ENCODE assay signal across 10 cellular contexts in genomic region chr7:1961776-1962276, GRCh38.
DNase-seq lines count a peak whose midpoint lies in the region; ATAC-seq and TF ChIP-seq lines count a peak whose summit lies in the region.
"Had no signal": no experiment of that assay in that cellular context is flagged by ENCODE, and none has a peak within 500 bp of the region (broad histone marks: within the 10 kb centered on the region; RNA-seq: fewer than 3 reads in every experiment).

No MANE protein-coding gene starts in this region.

- peak overlapping the region; percentile 96 for H3K27ac ChIP-seq in osteoblast (ENCODE audit: low read depth, low read length)
- H3K27ac ChIP-seq: coronary artery had no signal

- H3K36me3 ChIP-seq in osteoblast (ENCODE audit: insufficient read depth, low read length) (no peaks in the 10 kb centered on the region), Caco-2 (ENCODE audit: control insufficient read depth, insufficient read depth, low read length) (no peaks in the 10 kb centered on the region; the same call in 1 of the 2 replicates)

- no peaks in the 10 kb centered on the region for H3K79me2 ChIP-seq in osteoblast (ENCODE audit: insufficient read depth, low read length)

- H3K4me2 ChIP-seq in osteoblast (ENCODE audit: insufficient read depth, low read length): no peak overlapping the region

- no TSS peak for BruUV-seq in Caco-2 (replicated peaks; lab: Mats Ljungman, UMichigan)

- H3K27me3 ChIP-seq in osteoblast (ENCODE audit: insufficient read depth, low read length) (no peaks in the 10 kb centered on the region), Caco-2 (replicated peaks; ENCODE audit: control insufficient read depth, insufficient read depth, low read length) (no peaks in the 10 kb centered on the region)

- no peaks in the 10 kb centered on the region for H3K27me3 Mint-ChIP-seq in T-helper 17 cell
- no peaks in the 10 kb centered on the region for H3K27me3 Mint-ChIP-seq in Caco-2 (ENCODE audit: insufficient read depth, unreplicated experiment)

- H3K27ac Mint-ChIP-seq in T-helper 17 cell (peak overlapping the region; percentile 3), Caco-2 (ENCODE audit: unreplicated experiment) (no peak overlapping the region)

- H3K4me1 ChIP-seq in osteoblast (ENCODE audit: insufficient read depth, low read length) (no peaks in the 10 kb centered on the region), Caco-2 (no peaks in the 10 kb centered on the region)

- no peaks in the 10 kb centered on the region for H4K20me1 ChIP-seq in osteoblast (ENCODE audit: insufficient read depth, low read length)

- POLR2A ChIA-PET in Caco-2 (lab: Charles Lee): no interaction called here

- ATAC-seq in T-helper 17 cell: peak; percentile 84
- no peak for ATAC-seq in GM21515 (IDR thresholded peaks at IDR 0.05; ENCODE audit: unreplicated experiment)
- no peak for ATAC-seq in GM21619 (IDR thresholded peaks at IDR 0.05; ENCODE audit: unreplicated experiment)
- ATAC-seq: right cardiac atrium had no signal

- H3K4me3 Mint-ChIP-seq in T-helper 17 cell (no peak overlapping the region), Caco-2 (ENCODE audit: unreplicated experiment) (no peak overlapping the region)

- TF ChIP-seq CTCF in osteoblast (IDR thresholded peaks at IDR 0.05; ENCODE audit: extremely low read depth, low read depth, low read length) (no peak), Caco-2 (IDR thresholded peaks at IDR 0.05; ENCODE audit: insufficient read depth in 1 of 2, low read depth in 1 of 2, low read length in 1 of 2, severe bottlenecking in 1 of 2, unreplicated experiment in 1 of 2) (no peak)

- peaks cover 3% of the 10 kb centered on the region for H3K4me1 Mint-ChIP-seq in T-helper 17 cell
- H3K4me1 Mint-ChIP-seq in Caco-2 (ENCODE audit: low read depth, unreplicated experiment): peaks cover 13% of the 10 kb centered on the region

- H3K36me3 Mint-ChIP-seq in T-helper 17 cell (ENCODE audit: low read depth) (peaks cover 2% of the 10 kb centered on the region), Caco-2 (ENCODE audit: insufficient read depth, unreplicated experiment) (peaks cover 29% of the 10 kb centered on the region)

- H3K4me3 ChIP-seq in osteoblast (ENCODE audit: insufficient read depth, low read length): no peak overlapping the region
- no peak overlapping the region for H3K4me3 ChIP-seq in Caco-2 (ENCODE audit: low read depth, low read length)
- H3K4me3 ChIP-seq: coronary artery had no signal

- DNase-seq in EL (peak; percentile 92), T-helper 17 cell (peak in 1 of 3 donors; percentile 33), osteoblast (ENCODE audit: insufficient read length, low spot score, missing footprints) (no peak), Caco-2 (no peak), SKM-1 treated with dmso at 0.1 percent for 144 hours (lab: John Stamatoyannopoulos, UW; ENCODE audit: unreplicated experiment) (no peak)
- DNase-seq in activated naive CD8-positive, alpha-beta T cell treated with anti-CD3 and anti-CD28 coated beads, Interleukin-2, amount 50 U/mL, for 16 hours (ENCODE audit: low read depth, low spot score): peak; percentile 44
- DNase-seq: right cardiac atrium had no signal

- peaks cover 10% of the 10 kb centered on the region for H3K9me3 Mint-ChIP-seq in Caco-2 (ENCODE audit: unreplicated experiment)

- CTCF ChIA-PET in Caco-2 (lab: Charles Lee): no interaction called here

- H3K9me3 ChIP-seq in T-helper 17 cell (ENCODE audit: control insufficient read depth, low read length, poor library complexity, severe bottlenecking): peaks cover 4% of the 10 kb centered on the region
- H3K9me3 ChIP-seq in osteoblast (ENCODE audit: low read depth, low read length): no peaks in the 10 kb centered on the region
- no peaks in the 10 kb centered on the region for H3K9me3 ChIP-seq in Caco-2

- intact Hi-C loops in Caco-2 (cut with micrococcal nuclease; ENCODE audit: unreplicated experiment): no loop called here

- no peak overlapping the region for H2AFZ ChIP-seq in osteoblast (ENCODE audit: low read length)

Comparison
In these comparisons a context has a peak if more than half of its experiments do, and no peak if none do; other contexts are left out.
1. DNase-seq: peak in EL (single experiment) and activated naive CD8-positive, alpha-beta T cell treated with anti-CD3 and anti-CD28 coated beads, Interleukin-2, amount 50 U/mL, for 16 hours (single experiment); none in osteoblast (single experiment), Caco-2 (0 of 2) and SKM-1 treated with dmso at 0.1 percent for 144 hours (single experiment).